Comparison of ENCODE assay signal across 17 cellular contexts in genomic region chr15:93614446-93615104, GRCh38.
"Had no signal": no experiment of that assay in that cellular context is flagged by ENCODE, and none has a peak within 500 bp of the region (broad histone marks: within the 10 kb centered on the region; RNA-seq: fewer than 3 reads in every experiment).

No MANE protein-coding gene starts in this region.

- H3K4me2 ChIP-seq: hepatocyte had no signal

- H3K9me3 ChIP-seq: esophagus muscularis mucosa, lower lobe of right lung, upper lobe of left lung had no signal

- DNase-seq: activated CD4-positive, alpha-beta T cell treated with anti-CD3 and anti-CD28 coated beads for 48 hours; activated CD4-positive, CD25-positive, alpha-beta regulatory T cell; activated CD8-positive, alpha-beta T cell treated with anti-CD3 and anti-CD28 coated beads, Interleukin-2, amount 10 ng/mL, durations not matched to agents 7 days and 5 days; activated naive CD4-positive, alpha-beta T cell treated with anti-CD3 and anti-CD28 coated beads for 36 hours; activated T-cell treated with anti-CD3 and anti-CD28 coated beads, Interleukin-2, amount 50 U/mL, for 24 hours; anterior cingulate cortex; brain microvascular endothelial cell; cerebellar nuclear complex; effector CD4-positive, alpha-beta T cell; lower lobe of right lung; nucleus accumbens; stimulated activated CD4-positive, alpha-beta T cell treated with anti-CD3 and anti-CD28 coated beads, Interleukin-2, amount 100 ng/mL, for 24 hours; T1000; upper lobe of left lung had no signal

- H3K4me3 ChIP-seq: esophagus muscularis mucosa, hepatocyte, lower lobe of right lung, upper lobe of left lung had no signal

- H3K4me1 ChIP-seq: esophagus muscularis mucosa, lower lobe of right lung, upper lobe of left lung had no signal

- H3K27me3 ChIP-seq: brain microvascular endothelial cell, esophagus muscularis mucosa, hepatocyte, upper lobe of left lung had no signal

- H3K27ac ChIP-seq: brain microvascular endothelial cell, hepatocyte, lower lobe of right lung, upper lobe of left lung had no signal

- H2AFZ ChIP-seq: hepatocyte had no signal

- H3K79me2 ChIP-seq: hepatocyte had no signal

- H3K36me3 ChIP-seq: brain microvascular endothelial cell, esophagus muscularis mucosa, lower lobe of right lung, upper lobe of left lung had no signal

- ATAC-seq: activated CD8-positive, alpha-beta T cell treated with anti-CD3 and anti-CD28 coated beads, Interleukin-2, amount 10 ng/mL, durations not matched to agents 7 days and 5 days; lower lobe of right lung; natural killer cell treated with Interleukin-12 subunit alpha and Interleukin-12 subunit beta and Interleukin-15 and Interleukin-18, amount 100 ng/mL, for 72 hours had no signal
